In the genomic region with DNA sequence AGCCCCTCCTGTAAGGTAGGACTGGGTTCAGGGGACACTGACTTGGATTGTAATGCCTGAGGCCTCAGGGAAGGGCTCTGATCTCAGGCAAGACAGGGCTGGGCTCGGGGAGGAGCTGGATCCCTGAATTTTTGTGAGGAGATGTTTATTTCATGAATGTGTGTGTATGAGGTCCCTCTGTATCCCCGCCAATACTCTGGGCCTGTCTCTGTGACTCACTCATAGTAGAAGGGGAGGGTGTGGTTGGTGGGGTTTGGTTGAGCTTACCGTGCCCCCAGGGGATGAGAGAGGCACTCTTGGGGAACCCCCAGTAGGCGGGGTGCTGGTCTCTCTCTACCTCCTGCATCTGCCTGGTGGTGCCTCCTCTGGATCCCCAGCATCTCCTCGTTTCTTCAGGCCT, we compare ENCODE assay signal across 12 cellular contexts. TPM values are rescaled to one million over a fixed set of nuclear protein-coding genes. Genes with fewer than 3 reads are reported as not detected.
DNase-seq lines count a peak whose midpoint lies in the region; ATAC-seq, FAIRE-seq and TF ChIP-seq lines count a peak whose summit lies in the region.
"Had no signal": no experiment of that assay in that cellular context is flagged by ENCODE, and none has a peak within 500 bp of the region (broad histone marks: within the 10 kb centered on the region; RNA-seq: fewer than 3 reads in every experiment).

No MANE protein-coding gene starts in this region.

- no TSS peak for BruUV-seq in Calu3 (replicated peaks; lab: Mats Ljungman, UMichigan)

- H3K27ac Mint-ChIP-seq in Calu3 (ENCODE audit: unreplicated experiment) = peak overlapping the region; percentile 16

- H3K4me3 Mint-ChIP-seq in Calu3 (ENCODE audit: low read depth, unreplicated experiment) = no peak overlapping the region
- H3K4me3 Mint-ChIP-seq: neural crest cell had no signal

- DNase-seq in Calu3 = no peak
- peak; percentile 70 for DNase-seq in fibroblast of the aortic adventitia (ENCODE audit: low read depth)
- no peak for DNase-seq in GOT3 (lab: John Stamatoyannopoulos, UW)
- no peak for DNase-seq in pons (ENCODE audit: low spot score)
- no peak for DNase-seq in urothelium cell line (ENCODE audit: low spot score)
- no peak for DNase-seq in MV-4-11 (lab: John Stamatoyannopoulos, UW)
- DNase-seq: stimulated activated CD4-positive, alpha-beta T cell treated with anti-CD3 and anti-CD28 coated beads, Interleukin-15, amount 100 ng/mL, for 24 hours had no signal

- no peaks in the 10 kb centered on the region for H3K9me3 Mint-ChIP-seq in Calu3 (ENCODE audit: low read depth, unreplicated experiment)
- H3K9me3 Mint-ChIP-seq: neural crest cell had no signal

- H3K27me3 Mint-ChIP-seq in Calu3 (ENCODE audit: unreplicated experiment) = no peaks in the 10 kb centered on the region

- ATAC-seq in GM21367 (IDR thresholded peaks at IDR 0.05; ENCODE audit: unreplicated experiment) = peak; percentile 71
- peak; percentile 60 for ATAC-seq in HG03520 (IDR thresholded peaks at IDR 0.05; ENCODE audit: unreplicated experiment)

- CTCF ChIA-PET in Calu3 (lab: Charles Lee) = no interaction called here

- FAIRE-seq in urothelium cell line (lab: Jason Lieb, UNC) = no peak

- intact Hi-C loops in Calu3 (cut with micrococcal nuclease; ENCODE audit: unreplicated experiment) = no loop called here

- no peaks in the 10 kb centered on the region for H3K36me3 Mint-ChIP-seq in Calu3 (ENCODE audit: insufficient read depth, unreplicated experiment)
- H3K36me3 Mint-ChIP-seq: CD14-positive monocyte had no signal

- peaks cover 16% of the 10 kb centered on the region for H3K4me1 Mint-ChIP-seq in Calu3 (ENCODE audit: low read depth, unreplicated experiment)
- H3K4me1 Mint-ChIP-seq: CD14-positive monocyte, neural crest cell had no signal

- no peak for TF ChIP-seq CTCF in Calu3 (IDR thresholded peaks at IDR 0.05; ENCODE audit: unreplicated experiment)
- TF ChIP-seq CTCF in fibroblast of the aortic adventitia (IDR thresholded peaks at IDR 0.05; ENCODE audit: insufficient read depth, low read length) = no peak

- no peak overlapping the region for H3K4me3 ChIP-seq in fibroblast of the aortic adventitia (ENCODE audit: low read depth, low read length)

RNA-seq across cellular contexts. Expression of a gene that starts 28.1 kb away (rescaled TPM):
- total RNA-seq in Calu3 (2022) (751 and 904 TPM in 2 replicates), fibroblast of the aortic adventitia (ENCODE audit: low replicate concordance) (514 and 1,413 TPM in 2 replicates)

RNA-seq across cellular contexts. Expression of a gene that starts 32.9 kb away (rescaled TPM):
- 0.57 TPM in 1 of 2 replicates, not detected in the other for total RNA-seq in Calu3 (2022)
- not detected in 2 replicates for total RNA-seq in fibroblast of the aortic adventitia (ENCODE audit: low replicate concordance)
- total RNA-seq: NCI-H460, neural crest cell had no signal

RNA-seq across cellular contexts. Expression of a gene that starts 51.4 kb away (rescaled TPM):
- total RNA-seq in Calu3 (2022) (23.6 and 24.9 TPM in 2 replicates), fibroblast of the aortic adventitia (ENCODE audit: low replicate concordance) (19.3 and 39.5 TPM in 2 replicates)
